ENCODE assay signal across 1 cellular context in the genomic region with DNA sequence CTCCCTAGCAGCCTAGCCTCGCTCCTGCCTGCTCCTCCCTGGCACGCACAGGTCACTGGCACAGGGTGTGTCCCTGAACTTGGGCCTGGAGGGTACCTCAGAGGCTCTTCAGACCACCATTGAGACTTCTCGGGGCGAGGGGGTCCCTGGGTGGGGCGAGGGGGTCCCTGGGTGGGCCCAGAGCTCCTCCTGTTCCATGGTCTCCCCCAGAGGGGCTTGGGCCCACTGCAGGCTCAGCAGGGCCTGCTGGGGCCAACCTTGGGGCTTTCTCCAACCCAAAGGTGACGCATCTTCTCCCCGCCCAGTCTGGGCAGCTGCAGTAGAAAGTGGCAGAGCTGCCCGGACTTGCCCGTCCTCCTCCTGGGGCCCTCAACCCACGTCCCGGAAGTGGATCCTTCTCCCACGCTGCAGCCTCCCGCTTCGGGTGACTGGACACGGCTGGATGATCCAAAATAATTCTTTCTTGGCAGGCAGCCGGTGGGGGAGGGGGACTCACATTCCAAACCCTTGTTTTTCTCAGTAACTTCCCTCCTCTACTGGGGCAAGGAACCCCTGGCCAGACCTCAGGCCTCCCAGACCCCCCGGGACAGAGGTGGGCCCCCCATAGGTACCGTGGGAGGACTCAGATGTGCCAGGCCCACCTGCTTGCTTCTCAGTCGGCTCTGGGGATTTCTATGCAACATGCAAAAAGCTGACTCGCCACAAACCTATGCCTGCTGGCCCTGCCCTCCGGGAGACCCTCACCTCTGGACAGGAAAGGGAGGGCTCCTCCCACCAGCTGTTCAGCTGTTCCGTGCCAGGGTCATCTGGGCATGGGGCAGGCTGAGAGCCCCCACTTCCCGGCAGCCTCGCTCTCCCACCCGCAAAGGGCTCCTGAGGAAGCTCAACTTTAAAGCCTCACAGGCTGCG.
TF ChIP-seq lines count a peak whose summit lies in the region.

No MANE protein-coding gene starts in this region.

TF ChIP-seq in HepG2, 621 proteins besides CTCF, POLR2A, EP300 and RAD21 (continued from another document and continues in another):
- TF ChIP-seq HMGXB3 (CRISPR knock-in tag; IDR thresholded peaks at IDR 0.05; ENCODE audit: borderline replicate concordance), result no peak
- TF ChIP-seq HMG20A (CRISPR knock-in tag; IDR thresholded peaks at IDR 0.05; ENCODE audit: borderline replicate concordance), result no peak
- TF ChIP-seq, protein P1, sequence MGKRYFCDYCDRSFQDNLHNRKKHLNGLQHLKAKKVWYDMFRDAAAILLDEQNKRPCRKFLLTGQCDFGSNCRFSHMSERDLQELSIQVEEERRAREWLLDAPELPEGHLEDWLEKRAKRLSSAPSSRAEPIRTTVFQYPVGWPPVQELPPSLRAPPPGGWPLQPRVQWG (CRISPR knock-in tag; IDR thresholded peaks at IDR 0.05; ENCODE audit: borderline replicate concordance, low read depth), result no peak
- TF ChIP-seq TAF15 (IDR thresholded peaks at IDR 0.05; ENCODE audit: low read depth, low read length, poor library complexity, severe bottlenecking), result no peak
- TF ChIP-seq ZNF557 (CRISPR knock-in tag; IDR thresholded peaks at IDR 0.05), result no peak
- TF ChIP-seq ZFYVE20 (CRISPR knock-in tag; IDR thresholded peaks at IDR 0.05; ENCODE audit: borderline replicate concordance, low read depth), result no peak
- TF ChIP-seq AFF4 (CRISPR knock-in tag; IDR thresholded peaks at IDR 0.05), result no peak
- TF ChIP-seq KAT2B (IDR thresholded peaks at IDR 0.05; ENCODE audit: borderline replicate concordance, low read depth, low read length), result no peak
- TF ChIP-seq NR2F1 (CRISPR knock-in tag; IDR thresholded peaks at IDR 0.05), result no peak
- peak; percentile 9 for TF ChIP-seq AGO2 (optimal IDR thresholded peaks at IDR 0.05; ENCODE audit: low read depth, low read length)
- TF ChIP-seq ZNF737 (CRISPR knock-in tag; IDR thresholded peaks at IDR 0.05; ENCODE audit: borderline replicate concordance), result no peak
- TF ChIP-seq BORCS8-MEF2B (CRISPR knock-in tag; IDR thresholded peaks at IDR 0.05), result no peak
- TF ChIP-seq PHB2 (IDR thresholded peaks at IDR 0.05; ENCODE audit: partially characterized antibody), result no peak
- TF ChIP-seq, protein P2, sequence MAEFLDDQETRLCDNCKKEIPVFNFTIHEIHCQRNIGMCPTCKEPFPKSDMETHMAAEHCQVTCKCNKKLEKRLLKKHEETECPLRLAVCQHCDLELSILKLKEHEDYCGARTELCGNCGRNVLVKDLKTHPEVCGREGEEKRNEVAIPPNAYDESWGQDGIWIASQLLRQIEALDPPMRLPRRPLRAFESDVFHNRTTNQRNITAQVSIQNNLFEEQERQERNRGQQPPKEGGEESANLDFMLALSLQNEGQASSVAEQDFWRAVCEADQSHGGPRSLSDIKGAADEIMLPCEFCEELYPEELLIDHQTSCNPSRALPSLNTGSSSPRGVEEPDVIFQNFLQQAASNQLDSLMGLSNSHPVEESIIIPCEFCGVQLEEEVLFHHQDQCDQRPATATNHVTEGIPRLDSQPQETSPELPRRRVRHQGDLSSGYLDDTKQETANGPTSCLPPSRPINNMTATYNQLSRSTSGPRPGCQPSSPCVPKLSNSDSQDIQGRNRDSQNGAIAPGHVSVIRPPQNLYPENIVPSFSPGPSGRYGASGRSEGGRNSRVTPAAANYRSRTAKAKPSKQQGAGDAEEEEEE (CRISPR knock-in tag; IDR thresholded peaks at IDR 0.05; ENCODE audit: borderline replicate concordance), result no peak
- TF ChIP-seq ZNF326 (CRISPR knock-in tag; IDR thresholded peaks at IDR 0.05; ENCODE audit: borderline replicate concordance), result no peak
- TF ChIP-seq SUZ12 (IDR thresholded peaks at IDR 0.05; ENCODE audit: low read depth, low read length), result no peak
- TF ChIP-seq ZNF354B (CRISPR knock-in tag; IDR thresholded peaks at IDR 0.05), result no peak
- TF ChIP-seq SIN3B (IDR thresholded peaks at IDR 0.05; ENCODE audit: low read length), result no peak
- no peak for TF ChIP-seq DNMT1 (CRISPR knock-in tag; IDR thresholded peaks at IDR 0.05)
- TF ChIP-seq BRD4 (CRISPR knock-in tag; IDR thresholded peaks at IDR 0.05), result no peak
- no peak for TF ChIP-seq IKZF4 (CRISPR knock-in tag; IDR thresholded peaks at IDR 0.05; ENCODE audit: borderline replicate concordance, low read depth, not compliant biosample characterization)
- TF ChIP-seq ZNF318 (CRISPR knock-in tag; IDR thresholded peaks at IDR 0.05), result no peak
- peak; percentile 80 for TF ChIP-seq GABPB1 (CRISPR knock-in tag; IDR thresholded peaks at IDR 0.05)
- no peak for TF ChIP-seq ZNF570 (CRISPR knock-in tag; IDR thresholded peaks at IDR 0.05; ENCODE audit: borderline replicate concordance)
- 0 out of 2 replicates have a peak, but pooled peaks have one; percentile 16 for TF ChIP-seq PPARG (CRISPR knock-in tag; conservative IDR thresholded peaks at IDR 0.05)
- TF ChIP-seq, protein P3, sequence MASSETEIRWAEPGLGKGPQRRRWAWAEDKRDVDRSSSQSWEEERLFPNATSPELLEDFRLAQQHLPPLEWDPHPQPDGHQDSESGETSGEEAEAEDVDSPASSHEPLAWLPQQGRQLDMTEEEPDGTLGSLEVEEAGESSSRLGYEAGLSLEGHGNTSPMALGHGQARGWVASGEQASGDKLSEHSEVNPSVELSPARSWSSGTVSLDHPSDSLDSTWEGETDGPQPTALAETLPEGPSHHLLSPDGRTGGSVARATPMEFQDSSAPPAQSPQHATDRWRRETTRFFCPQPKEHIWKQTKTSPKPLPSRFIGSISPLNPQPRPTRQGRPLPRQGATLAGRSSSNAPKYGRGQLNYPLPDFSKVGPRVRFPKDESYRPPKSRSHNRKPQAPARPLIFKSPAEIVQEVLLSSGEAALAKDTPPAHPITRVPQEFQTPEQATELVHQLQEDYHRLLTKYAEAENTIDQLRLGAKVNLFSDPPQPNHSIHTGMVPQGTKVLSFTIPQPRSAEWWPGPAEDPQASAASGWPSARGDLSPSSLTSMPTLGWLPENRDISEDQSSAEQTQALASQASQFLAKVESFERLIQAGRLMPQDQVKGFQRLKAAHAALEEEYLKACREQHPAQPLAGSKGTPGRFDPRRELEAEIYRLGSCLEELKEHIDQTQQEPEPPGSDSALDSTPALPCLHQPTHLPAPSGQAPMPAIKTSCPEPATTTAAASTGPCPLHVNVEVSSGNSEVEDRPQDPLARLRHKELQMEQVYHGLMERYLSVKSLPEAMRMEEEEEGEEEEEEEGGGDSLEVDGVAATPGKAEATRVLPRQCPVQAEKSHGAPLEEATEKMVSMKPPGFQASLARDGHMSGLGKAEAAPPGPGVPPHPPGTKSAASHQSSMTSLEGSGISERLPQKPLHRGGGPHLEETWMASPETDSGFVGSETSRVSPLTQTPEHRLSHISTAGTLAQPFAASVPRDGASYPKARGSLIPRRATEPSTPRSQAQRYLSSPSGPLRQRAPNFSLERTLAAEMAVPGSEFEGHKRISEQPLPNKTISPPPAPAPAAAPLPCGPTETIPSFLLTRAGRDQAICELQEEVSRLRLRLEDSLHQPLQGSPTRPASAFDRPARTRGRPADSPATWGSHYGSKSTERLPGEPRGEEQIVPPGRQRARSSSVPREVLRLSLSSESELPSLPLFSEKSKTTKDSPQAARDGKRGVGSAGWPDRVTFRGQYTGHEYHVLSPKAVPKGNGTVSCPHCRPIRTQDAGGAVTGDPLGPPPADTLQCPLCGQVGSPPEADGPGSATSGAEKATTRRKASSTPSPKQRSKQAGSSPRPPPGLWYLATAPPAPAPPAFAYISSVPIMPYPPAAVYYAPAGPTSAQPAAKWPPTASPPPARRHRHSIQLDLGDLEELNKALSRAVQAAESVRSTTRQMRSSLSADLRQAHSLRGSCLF (CRISPR knock-in tag; IDR thresholded peaks at IDR 0.05; ENCODE audit: borderline replicate concordance), result no peak
